Comparison of ENCODE assay signal across 1 cellular context in the genomic region with DNA sequence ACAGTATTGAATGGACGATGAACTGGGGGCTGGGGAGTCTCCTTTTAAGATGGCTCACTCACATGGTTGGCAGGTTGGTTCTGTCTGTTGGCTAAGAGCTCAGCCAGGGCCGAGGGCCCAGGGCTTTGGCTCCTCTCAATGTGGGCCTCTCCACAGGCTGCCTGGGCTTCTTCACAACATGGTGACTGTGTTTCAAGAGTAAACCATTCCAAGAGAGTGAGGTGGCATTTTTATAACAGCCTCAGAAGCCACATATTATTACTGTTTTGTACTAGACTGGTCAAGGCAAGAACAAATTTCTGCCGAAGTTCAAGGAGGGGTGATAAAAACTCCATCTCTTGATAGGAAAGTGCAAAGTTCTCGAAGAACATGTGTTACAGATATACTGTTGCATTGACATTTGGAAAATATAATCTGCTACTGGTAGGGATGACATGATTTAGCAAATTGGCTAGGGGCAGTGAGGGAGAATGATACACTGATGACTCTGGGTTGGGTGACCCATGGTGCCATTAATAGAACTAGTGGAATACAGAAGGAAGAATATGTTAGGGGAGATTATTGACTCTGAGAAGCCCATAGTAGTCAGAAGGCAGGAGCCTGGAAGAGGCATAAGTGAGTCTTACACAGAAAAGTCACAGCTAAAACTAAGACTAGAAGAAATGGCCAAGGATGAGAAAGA.
A peak's percentile ranks its signal among the peaks of the same experiment; 100 is the strongest.
TF ChIP-seq lines count a peak whose summit lies in the region.

No MANE protein-coding gene starts in this region.

TF ChIP-seq in K562, 482 proteins besides CTCF, POLR2A, EP300 and RAD21:
- no peak for TF ChIP-seq TRIM24 (IDR thresholded peaks at IDR 0.05)
- 0 out of 2 replicates have a peak, but pooled peaks have one; percentile 11 for TF ChIP-seq MAFG (tag; conservative IDR thresholded peaks at IDR 0.05)
